9 cellular contexts compared by ENCODE assay signal in genomic region chr1:179091691-179092165, GRCh38. TPM values are rescaled to one million over a fixed set of nuclear protein-coding genes. Genes with fewer than 3 reads are reported as not detected.
DNase-seq lines count a peak whose midpoint lies in the region; ATAC-seq, FAIRE-seq and TF ChIP-seq lines count a peak whose summit lies in the region.
"Had no signal": no experiment of that assay in that cellular context is flagged by ENCODE, and none has a peak within 500 bp of the region (broad histone marks: within the 10 kb centered on the region; RNA-seq: fewer than 3 reads in every experiment).

No MANE protein-coding gene starts in this region.

- no peak overlapping the region for H3K27ac ChIP-seq in K562 (ENCODE audit: extremely low read depth, low read depth, low read length)
- H3K27ac ChIP-seq in upper lobe of right lung, result peak overlapping the region; percentile 24

- WGBS in K562 (ENCODE audit: insufficient coverage, low coverage, missing lambda C conversion rate), result 86% methylated on average over 2 of the region's 5 CpGs

- no peak for TF ChIP-seq CTCF in K562 (IDR thresholded peaks at IDR 0.05 in 2 of 3, conservative IDR thresholded peaks at IDR 0.05 in 1 of 3; ENCODE audit: insufficient read depth in 2 of 3, low read depth in 1 of 3, low read length in 3 of 3)
- TF ChIP-seq CTCF in upper lobe of right lung (IDR thresholded peaks at IDR 0.05), result no peak

- peak overlapping the region in 1 of 2 experiments; percentile 47; a peak in 1 of 4 replicates for H3K9ac ChIP-seq in K562 (ENCODE audit: insufficient read depth in 1 of 2, low read depth in 2 of 2, low read length in 2 of 2)

- peak overlapping the region; percentile 21 to 94 for H3K27ac Mint-ChIP-seq in activated naive CD4-positive, alpha-beta T cell treated with anti-CD3 and anti-CD28 coated beads, Interleukin-2, amount 50 U/mL, for 72 hours
- H3K27ac Mint-ChIP-seq in T-helper 2 cell treated with Interferon-gamma antibody and Interleukin-4, amounts not matched to agents 5 μg/mL and 100 μg/mL, for 36 hours, result no peak overlapping the region

- peaks cover 0 to 12% of the 10 kb centered on the region in 2 donors for H3K36me3 Mint-ChIP-seq in activated naive CD4-positive, alpha-beta T cell treated with anti-CD3 and anti-CD28 coated beads, Interleukin-2, amount 50 U/mL, for 72 hours
- peaks cover 36% of the 10 kb centered on the region for H3K36me3 Mint-ChIP-seq in T-helper 2 cell treated with Interferon-gamma antibody and Interleukin-4, amounts not matched to agents 5 μg/mL and 100 μg/mL, for 36 hours (ENCODE audit: low read depth)

- H3K4me1 ChIP-seq in K562 (replicated peaks in 1 of 2; ENCODE audit: control insufficient read depth in 2 of 2, insufficient read depth in 2 of 2, low read length in 2 of 2) (peaks cover 0 to 11% of the 10 kb centered on the region in 2 experiments; a peak in 2 of 5 replicates), upper lobe of right lung (peaks cover 19% of the 10 kb centered on the region)

- intact Hi-C loops in K562 (cut with micrococcal nuclease), result no loop called here
- intact Hi-C loops in upper lobe of right lung (cut with DNase I), result no loop called here

- H3K4me3 Mint-ChIP-seq in T-helper 2 cell treated with Interferon-gamma antibody and Interleukin-4, amounts not matched to agents 5 μg/mL and 100 μg/mL, for 36 hours, result no peak overlapping the region

- H3K27me3 ChIP-seq in K562 (ENCODE audit: control insufficient read depth in 2 of 2, insufficient read depth in 2 of 2, low read length in 2 of 2) (no peaks in the 10 kb centered on the region), upper lobe of right lung (no peaks in the 10 kb centered on the region)

- H3K36me3 ChIP-seq in K562 (ENCODE audit: control insufficient read depth, insufficient read depth, low read length) (peaks cover 96% of the 10 kb centered on the region), upper lobe of right lung (peaks cover 64% of the 10 kb centered on the region)

- no peaks in the 10 kb centered on the region for H4K20me1 ChIP-seq in K562 (replicated peaks; ENCODE audit: control insufficient read depth, insufficient read depth, low read length)

- TF ChIP-seq RAD21 in K562 (CRISPR knock-in tag; conservative IDR thresholded peaks at IDR 0.05 in 1 of 2, IDR thresholded peaks at IDR 0.05 in 1 of 2), result no peak

- no peaks in the 10 kb centered on the region for H3K9me3 Mint-ChIP-seq in activated naive CD4-positive, alpha-beta T cell treated with anti-CD3 and anti-CD28 coated beads, Interleukin-2, amount 50 U/mL, for 72 hours
- no peaks in the 10 kb centered on the region for H3K9me3 Mint-ChIP-seq in T-helper 2 cell treated with Interferon-gamma antibody and Interleukin-4, amounts not matched to agents 5 μg/mL and 100 μg/mL, for 36 hours

- CTCF ChIA-PET in K562 (lab: Yijun Ruan, JAX; ENCODE audit: low intra/inter-chr PET ratio), result no interaction called here

- H3K9me3 ChIP-seq in K562 (replicated peaks; ENCODE audit: control insufficient read depth, insufficient read depth, low read depth, low read length) (no peaks in the 10 kb centered on the region), upper lobe of right lung (no peaks in the 10 kb centered on the region)

- in situ Hi-C loops in K562 (cut with MboI), result no loop called here

- no peak for DNase-seq in activated naive CD4-positive, alpha-beta T cell treated with anti-CD3 and anti-CD28 coated beads, Interleukin-2, amount 50 U/mL, for 72 hours (ENCODE audit: low spot score in 2 of 2)
- DNase-seq in activated naive CD4-positive, alpha-beta T cell treated with anti-CD3 and anti-CD28 coated beads, Interleukin-2, amount 50 U/mL, for 16 hours, result no peak
- DNase-seq in K562 (ENCODE audit: extremely low read depth in 1 of 4, low spot score in 3 of 4) (no peak), left kidney (ENCODE audit: low read depth, low spot score) (peak; percentile 51), upper lobe of right lung (peak; percentile 80)
- no peak for DNase-seq in T-helper 2 cell treated with Interferon-gamma antibody and Interleukin-4, amounts not matched to agents 5 μg/mL and 100 μg/mL, for 36 hours (ENCODE audit: low spot score)
- DNase-seq: posterior cingulate gyrus had no signal

- H3K27me3 Mint-ChIP-seq in T-helper 2 cell treated with Interferon-gamma antibody and Interleukin-4, amounts not matched to agents 5 μg/mL and 100 μg/mL, for 36 hours (ENCODE audit: low read depth), result no peaks in the 10 kb centered on the region

- no peaks in the 10 kb centered on the region for H3K4me1 Mint-ChIP-seq in T-helper 2 cell treated with Interferon-gamma antibody and Interleukin-4, amounts not matched to agents 5 μg/mL and 100 μg/mL, for 36 hours (ENCODE audit: low read depth)

- TF ChIP-seq EP300 in K562 (IDR thresholded peaks at IDR 0.05; ENCODE audit: low read length), result no peak

- H3K4me3 ChIP-seq in K562 (no peak overlapping the region), upper lobe of right lung (no peak overlapping the region)

- FAIRE-seq in K562 (lab: Jason Lieb, UNC), result no peak

- H3K79me2 ChIP-seq in K562 (ENCODE audit: control insufficient read depth, insufficient read depth, low read length), result no peaks in the 10 kb centered on the region

- no peak for ATAC-seq in activated naive CD4-positive, alpha-beta T cell treated with anti-CD3 and anti-CD28 coated beads, Interleukin-2, amount 50 U/mL, for 72 hours
- no peak for ATAC-seq in K562
- ATAC-seq in upper lobe of right lung, result peak; percentile 78
- no peak for ATAC-seq in GM21737 (IDR thresholded peaks at IDR 0.05; ENCODE audit: unreplicated experiment)
- ATAC-seq in HG03039 (IDR thresholded peaks at IDR 0.05; ENCODE audit: unreplicated experiment), result no peak

- no TSS peak for BruUV-seq in K562 (replicated peaks; lab: Mats Ljungman, UMichigan)

- H3K4me2 ChIP-seq in K562 (ENCODE audit: insufficient read depth, low read length), result no peak overlapping the region

- H3K9me1 ChIP-seq in K562 (ENCODE audit: control insufficient read depth, insufficient read depth, low read length), result no peaks in the 10 kb centered on the region

- no peak overlapping the region for H2AFZ ChIP-seq in K562 (ENCODE audit: low read depth, low read length)

- TF ChIP-seq POLR2A in K562 (conservative IDR thresholded peaks at IDR 0.05), result 0 out of 2 replicates have a peak, but pooled peaks have one; percentile 4

- POLR2A ChIA-PET in K562 (lab: Yijun Ruan, JAX), result interaction anchor here (0.6 kb wide), 2 partner anchors 74 to 145 kb away, joined by 3 read pairs; no protein-coding TSS in a partner anchor

TF ChIP-seq in K562, 482 proteins besides CTCF, POLR2A, EP300 and RAD21:
- TF ChIP-seq RBFOX2 (IDR thresholded peaks at IDR 0.05; ENCODE audit: low read depth, low read length) (peak; percentile 16; the same call in 1 of the 2 replicates), DNMT1 (IDR thresholded peaks at IDR 0.05) (no peak)

RNA-seq across cellular contexts. Expression of gene TOR3A, which starts 9.9 kb away (rescaled TPM):
- total RNA-seq in activated naive CD4-positive, alpha-beta T cell treated with anti-CD3 and anti-CD28 coated beads, Interleukin-2, amount 50 U/mL, for 72 hours, result 10 to 100 TPM; 29.2 to 46.4 TPM
- total RNA-seq in K562 (2011; cell fraction: chromatin; rRNA removed; ENCODE audit: low replicate concordance), result 35.1 and 99.5 TPM in 2 replicates
- 118 and 119 TPM in 2 replicates for total RNA-seq in K562 (2011; cell fraction: nucleolus; rRNA removed)
- total RNA-seq in K562 (2011; cell fraction: nucleoplasm; rRNA removed), result 78.9 and 84.8 TPM in 2 replicates
- total RNA-seq in K562 (2014; rRNA removed) (85.5 and 99.4 TPM in 2 replicates), K562 (2014; rRNA removed; fragmentation: Illumina TruSeq; extraction: Trizol) (30.7 and 33.8 TPM in 2 replicates), K562 (2015; rRNA removed; fragmentation: Illumina TruSeq; extraction: Trizol) (38.9 and 39.7 TPM in 2 replicates), K562 (2021) (56.4 and 57.5 TPM in 2 replicates), upper lobe of right lung (23.0 TPM)
- polyA plus RNA-seq in K562 (2011; rRNA removed) (35.9 and 39.0 TPM in 2 replicates), K562 (2014; fragmentation: Illumina TruSeq; extraction: Trizol) (52.4 and 53.1 TPM in 2 replicates), K562 (2014; fragmentation: Nextera tagmentation; extraction: Ambion mirVana) (10 to 100 TPM in 1 of 2 experiments, 1 to 10 TPM in 1; 7.9 to 13.0 TPM), K562 (2014; rRNA removed) (94.5 and 94.7 TPM in 2 replicates)
- 46.7 and 101 TPM in 2 replicates for polyA plus RNA-seq in K562 (2011; cell fraction: cytosol; rRNA removed)
- 32.1 and 53.1 TPM in 2 replicates for polyA plus RNA-seq in K562 (2011; cell fraction: nucleus; rRNA removed)
- polyA plus RNA-seq in K562 (2012), result 40.2 and 44.0 TPM in 2 replicates
- polyA minus RNA-seq in K562 (2011; rRNA and poly(A)+ RNA removed), result 39.1 and 54.9 TPM in 2 replicates
- polyA minus RNA-seq in K562 (2011; cell fraction: cytosol; rRNA and poly(A)+ RNA removed), result 30.2 and 38.8 TPM in 2 replicates
- 23.4 and 26.4 TPM in 2 replicates for polyA minus RNA-seq in K562 (2011; cell fraction: nucleus; rRNA and poly(A)+ RNA removed)

Comparison
In these comparisons a context has a peak if more than half of its experiments do, and no peak if none do; other contexts are left out.
1. DNase-seq: peak in left kidney (single experiment) and upper lobe of right lung (single experiment); none in activated naive CD4-positive, alpha-beta T cell treated with anti-CD3 and anti-CD28 coated beads, Interleukin-2, amount 50 U/mL, for 72 hours (0 of 2), activated naive CD4-positive, alpha-beta T cell treated with anti-CD3 and anti-CD28 coated beads, Interleukin-2, amount 50 U/mL, for 16 hours (single experiment), K562 (0 of 4) and T-helper 2 cell treated with Interferon-gamma antibody and Interleukin-4, amounts not matched to agents 5 μg/mL and 100 μg/mL, for 36 hours (single experiment).